In genomic region chr3:62361824-62362223, GRCh38 we compare ENCODE assay signal across 23 cellular contexts. TPM values are rescaled to one million over a fixed set of nuclear protein-coding genes. Genes with fewer than 3 reads are reported as not detected.
DNase-seq lines count a peak whose midpoint lies in the region; ATAC-seq and TF ChIP-seq lines count a peak whose summit lies in the region.
"Had no signal": no experiment of that assay in that cellular context is flagged by ENCODE, and none has a peak within 500 bp of the region (broad histone marks: within the 10 kb centered on the region; RNA-seq: fewer than 3 reads in every experiment).

No MANE protein-coding gene starts in this region.

- H3K9me3 Mint-ChIP-seq in activated CD4-positive, alpha-beta memory T cell treated with anti-CD3 and anti-CD28 coated beads, Interleukin-2, amount 10 ng/mL, durations not matched to agents 7 days and 5 days = peaks cover 3% of the 10 kb centered on the region
- H3K9me3 Mint-ChIP-seq: activated naive CD8-positive, alpha-beta T cell treated with anti-CD3 and anti-CD28 coated beads for 36 hours; activated T-helper 1 cell treated with anti-CD3 and anti-CD28 coated beads, Interleukin-12 subunit alpha, Interleukin-12 subunit beta, Interleukin-2, Interleukin-4 antibody, amounts not matched to agents 30 ng/mL and 10 ng/mL and 1 ng/mL, durations not matched to agents 14 hours and 24 hours and 36 hours; mesothelial cell of epicardium; neural crest cell had no signal

- no peaks in the 10 kb centered on the region for H3K36me3 ChIP-seq in testis (ENCODE audit: low read depth, missing control alignments)
- H3K36me3 ChIP-seq: SJSA1, spleen had no signal

- peak; percentile 12 for DNase-seq in DMS 273 (lab: John Stamatoyannopoulos, UW; ENCODE audit: unreplicated experiment)
- DNase-seq in DMS 273 treated with DMSO at 0.1 percent for 48 hours (lab: John Stamatoyannopoulos, UW) = no peak
- DNase-seq in testis = peak; percentile 60
- DNase-seq in stimulated activated CD4-positive, alpha-beta T cell treated with anti-CD3 and anti-CD28 coated beads, Interleukin-15, amount 100 ng/mL, for 24 hours = no peak
- no peak for DNase-seq in middle frontal gyrus (ENCODE audit: extremely low spot score, low spot score)
- no peak for DNase-seq in activated CD4-positive, alpha-beta memory T cell treated with anti-CD3 and anti-CD28 coated beads, Interleukin-2, amount 10 ng/mL, durations not matched to agents 7 days and 5 days
- DNase-seq: activated CD4-positive, CD25-positive, alpha-beta regulatory T cell; activated CD8-positive, alpha-beta memory T cell treated with anti-CD3 and anti-CD28 coated beads for 24 hours; activated naive CD8-positive, alpha-beta T cell treated with anti-CD3 and anti-CD28 coated beads for 36 hours; hippocampal formation; Kasumi-1; NCI-H1105; NCI-H2171; spleen had no signal

- H3K27me3 Mint-ChIP-seq in activated CD4-positive, alpha-beta memory T cell treated with anti-CD3 and anti-CD28 coated beads, Interleukin-2, amount 10 ng/mL, durations not matched to agents 7 days and 5 days = peaks cover 20% of the 10 kb centered on the region

- H3K4me3 Mint-ChIP-seq in activated CD4-positive, alpha-beta memory T cell treated with anti-CD3 and anti-CD28 coated beads, Interleukin-2, amount 10 ng/mL, durations not matched to agents 7 days and 5 days = no peak overlapping the region
- H3K4me3 Mint-ChIP-seq: activated naive CD8-positive, alpha-beta T cell treated with anti-CD3 and anti-CD28 coated beads for 36 hours; activated T-helper 1 cell treated with anti-CD3 and anti-CD28 coated beads, Interleukin-12 subunit alpha, Interleukin-12 subunit beta, Interleukin-2, Interleukin-4 antibody, amounts not matched to agents 30 ng/mL and 10 ng/mL and 1 ng/mL, durations not matched to agents 14 hours and 24 hours and 36 hours; mesothelial cell of epicardium; neural crest cell had no signal

- TF ChIP-seq POLR2A in testis (IDR thresholded peaks at IDR 0.05) = no peak

- H3K4me1 ChIP-seq in testis = no peaks in the 10 kb centered on the region
- H3K4me1 ChIP-seq: SJSA1, spleen had no signal

- H3K4me3 ChIP-seq in testis = no peak overlapping the region
- H3K4me3 ChIP-seq: SJSA1, spleen had no signal

- POLR2A ChIA-PET in activated CD4-positive, alpha-beta memory T cell treated with anti-CD3 and anti-CD28 coated beads, Interleukin-2, amount 10 ng/mL, durations not matched to agents 7 days and 5 days (lab: Charles Lee) = no interaction called here

- intact Hi-C loops in testis (cut with DNase I; ENCODE audit: low total_unique reads) = no loop called here

- no peak for TF ChIP-seq CTCF in testis (IDR thresholded peaks at IDR 0.05)

- no peak overlapping the region for H3K27ac Mint-ChIP-seq in activated CD4-positive, alpha-beta memory T cell treated with anti-CD3 and anti-CD28 coated beads, Interleukin-2, amount 10 ng/mL, durations not matched to agents 7 days and 5 days
- H3K27ac Mint-ChIP-seq: activated naive CD8-positive, alpha-beta T cell treated with anti-CD3 and anti-CD28 coated beads for 36 hours; activated T-helper 1 cell treated with anti-CD3 and anti-CD28 coated beads, Interleukin-12 subunit alpha, Interleukin-12 subunit beta, Interleukin-2, Interleukin-4 antibody, amounts not matched to agents 30 ng/mL and 10 ng/mL and 1 ng/mL, durations not matched to agents 14 hours and 24 hours and 36 hours; mesothelial cell of epicardium had no signal

- CTCF ChIA-PET in activated CD4-positive, alpha-beta memory T cell treated with anti-CD3 and anti-CD28 coated beads, Interleukin-2, amount 10 ng/mL, durations not matched to agents 7 days and 5 days (lab: Charles Lee) = no interaction called here

- H3K9me3 ChIP-seq in testis = no peaks in the 10 kb centered on the region
- H3K9me3 ChIP-seq: SJSA1, spleen had no signal

- no peaks in the 10 kb centered on the region for H3K27me3 ChIP-seq in testis

- WGBS in testis, 2 donors = 51 to 59% methylated on average over 3 of the region's 3 CpGs

- no peak overlapping the region for H3K27ac ChIP-seq in testis
- H3K27ac ChIP-seq: 22Rv1, SJSA1, spleen had no signal

- no peaks in the 10 kb centered on the region for H3K36me3 Mint-ChIP-seq in activated CD4-positive, alpha-beta memory T cell treated with anti-CD3 and anti-CD28 coated beads, Interleukin-2, amount 10 ng/mL, durations not matched to agents 7 days and 5 days (ENCODE audit: low read depth)
- H3K36me3 Mint-ChIP-seq: activated naive CD8-positive, alpha-beta T cell treated with anti-CD3 and anti-CD28 coated beads for 36 hours; mesothelial cell of epicardium had no signal

- peak; percentile 20 for ATAC-seq in HG02678 (IDR thresholded peaks at IDR 0.05; ENCODE audit: unreplicated experiment)
- ATAC-seq in HG03520 (IDR thresholded peaks at IDR 0.05; ENCODE audit: unreplicated experiment) = peak; percentile 22

- H3K4me1 Mint-ChIP-seq in activated CD4-positive, alpha-beta memory T cell treated with anti-CD3 and anti-CD28 coated beads, Interleukin-2, amount 10 ng/mL, durations not matched to agents 7 days and 5 days = no peaks in the 10 kb centered on the region
- H3K4me1 Mint-ChIP-seq: activated naive CD8-positive, alpha-beta T cell treated with anti-CD3 and anti-CD28 coated beads for 36 hours; mesothelial cell of epicardium had no signal

RNA-seq across cellular contexts. Expression of gene FEZF2, which starts 11.5 kb away (rescaled TPM):
- total RNA-seq in testis = not detected
- not detected for polyA plus RNA-seq in testis (ENCODE audit: insufficient read depth, low read depth, low replicate concordance)
- total RNA-seq in activated CD4-positive, alpha-beta memory T cell treated with anti-CD3 and anti-CD28 coated beads, Interleukin-2, amount 10 ng/mL, durations not matched to agents 7 days and 5 days = not detected
- total RNA-seq: activated naive CD8-positive, alpha-beta T cell treated with anti-CD3 and anti-CD28 coated beads for 36 hours; activated T-helper 1 cell treated with anti-CD3 and anti-CD28 coated beads, Interleukin-12 subunit alpha, Interleukin-12 subunit beta, Interleukin-2, Interleukin-4 antibody, amounts not matched to agents 30 ng/mL and 10 ng/mL and 1 ng/mL, durations not matched to agents 14 hours and 24 hours and 36 hours; HT1080; mesothelial cell of epicardium; SJSA1; spleen had no signal
- polyA plus RNA-seq: BJ, spleen had no signal

Comparison
In these comparisons a context has a peak if more than half of its experiments do, and no peak if none do; other contexts are left out.
1. DNase-seq: peak in DMS 273 (single experiment) and testis (single experiment); none in DMS 273 treated with DMSO at 0.1 percent for 48 hours (single experiment), stimulated activated CD4-positive, alpha-beta T cell treated with anti-CD3 and anti-CD28 coated beads, Interleukin-15, amount 100 ng/mL, for 24 hours (single experiment), middle frontal gyrus (single experiment) and activated CD4-positive, alpha-beta memory T cell treated with anti-CD3 and anti-CD28 coated beads, Interleukin-2, amount 10 ng/mL, durations not matched to agents 7 days and 5 days (single experiment).